ENCODE assay signal across 21 cellular contexts in genomic region chr1:60936052-60936619, GRCh38.
A peak's percentile ranks its signal among the peaks of the same experiment; 100 is the strongest.
DNase-seq lines count a peak whose midpoint lies in the region; ATAC-seq and TF ChIP-seq lines count a peak whose summit lies in the region.
"Had no signal": no experiment of that assay in that cellular context is flagged by ENCODE, and none has a peak within 500 bp of the region (broad histone marks: within the 10 kb centered on the region; RNA-seq: fewer than 3 reads in every experiment).

No MANE protein-coding gene starts in this region.

- DNase-seq in NCI-H748 (lab: John Stamatoyannopoulos, UW; ENCODE audit: unreplicated experiment) (peak; percentile 6), NCI-H748 treated with DMSO at 0.1 percent for 48 hours (lab: John Stamatoyannopoulos, UW) (no peak), OCI-M1 (lab: John Stamatoyannopoulos, UW) (peak; percentile 35), fibroblast of peridontal ligament (ENCODE audit: extremely low read depth) (peak; percentile 65), testis (peak; percentile 52), transverse colon (no peak), NCI-H1694 (lab: John Stamatoyannopoulos, UW) (no peak)
- DNase-seq: activated CD4-positive, alpha-beta T cell treated with anti-CD3 and anti-CD28 coated beads for 36 hours; adrenal gland; effector CD4-positive, alpha-beta T cell; esophagus squamous epithelium; GOT3; Kasumi-1; NCI-H146; NCI-H774; PC-9; small intestine; stimulated activated CD4-positive, alpha-beta T cell treated with anti-CD3 and anti-CD28 coated beads, Interleukin-4, amount 100 ng/mL, for 1 hour; T1000 had no signal

- no peak for ATAC-seq in GM19452 (IDR thresholded peaks at IDR 0.05; ENCODE audit: unreplicated experiment)
- ATAC-seq: activated CD4-positive, alpha-beta T cell treated with anti-CD3 and anti-CD28 coated beads for 36 hours had no signal

- H3K27me3 ChIP-seq in testis (no peaks in the 10 kb centered on the region), transverse colon (no peaks in the 10 kb centered on the region)
- H3K27me3 ChIP-seq: adrenal gland, SJSA1 had no signal

- intact Hi-C loops in testis (cut with DNase I; ENCODE audit: low total_unique reads): no loop called here
- intact Hi-C loops in transverse colon (cut with DNase I; ENCODE audit: low total_unique reads): no loop called here

- H3K9me3 ChIP-seq in testis: no peaks in the 10 kb centered on the region
- H3K9me3 ChIP-seq in transverse colon: no peaks in the 10 kb centered on the region
- H3K9me3 ChIP-seq: adrenal gland, esophagus squamous epithelium, SJSA1 had no signal

- H3K4me3 ChIP-seq in testis (no peak overlapping the region), transverse colon (no peak overlapping the region)
- H3K4me3 ChIP-seq: adrenal gland, esophagus squamous epithelium, PC-9, SJSA1 had no signal

- TF ChIP-seq EP300 in transverse colon (IDR thresholded peaks at IDR 0.05; ENCODE audit: low read depth): no peak

- WGBS in testis, 2 donors: 26 to 45% methylated on average over 5 of the region's 5 CpGs
- WGBS in transverse colon (ENCODE audit: low coverage in 1 of 2), 2 donors: 32% methylated on average over 5 of the region's 5 CpGs

- TF ChIP-seq POLR2A in testis (IDR thresholded peaks at IDR 0.05) (no peak), transverse colon (IDR thresholded peaks at IDR 0.05) (no peak)

- no peak overlapping the region for H3K27ac ChIP-seq in testis
- no peak overlapping the region for H3K27ac ChIP-seq in transverse colon
- H3K27ac ChIP-seq: adrenal gland, esophagus squamous epithelium, PC-9, SJSA1 had no signal

- no peaks in the 10 kb centered on the region for H3K36me3 ChIP-seq in testis (ENCODE audit: low read depth, missing control alignments)
- no peaks in the 10 kb centered on the region for H3K36me3 ChIP-seq in transverse colon
- H3K36me3 ChIP-seq: adrenal gland, esophagus squamous epithelium, SJSA1 had no signal

- in situ Hi-C loops in transverse colon (cut with MboI; ENCODE audit: low pct_ligation_motif_present in 1 of 4, low pct_unique_long_range_greater_than_20kb in 1 of 4, low sequenced_read_pairs in 3 of 4): no loop called here

- H3K4me1 ChIP-seq in testis (peaks cover 9% of the 10 kb centered on the region), transverse colon (no peaks in the 10 kb centered on the region)
- H3K4me1 ChIP-seq: adrenal gland, SJSA1 had no signal

- TF ChIP-seq CTCF in testis (IDR thresholded peaks at IDR 0.05): no peak
- TF ChIP-seq CTCF in transverse colon (IDR thresholded peaks at IDR 0.05): no peak

Comparison
In these comparisons a context has a peak if more than half of its experiments do, and no peak if none do; other contexts are left out.
1. DNase-seq: peak in NCI-H748 (single experiment), OCI-M1 (single experiment), fibroblast of peridontal ligament (single experiment) and testis (single experiment); none in NCI-H748 treated with DMSO at 0.1 percent for 48 hours (single experiment), transverse colon (single experiment) and NCI-H1694 (single experiment).